8 cellular contexts compared by ENCODE assay signal in genomic region chr13:94435604-94436226, GRCh38. TPM values are rescaled to one million over a fixed set of nuclear protein-coding genes. Genes with fewer than 3 reads are reported as not detected.
DNase-seq lines count a peak whose midpoint lies in the region; ATAC-seq, FAIRE-seq and TF ChIP-seq lines count a peak whose summit lies in the region.

No MANE protein-coding gene starts in this region.

- CTCF ChIA-PET in Panc1 (lab: Charles Lee): interaction anchor here (0.8 to 1.3 kb wide), 3 partner anchors 28 to 182 kb away, joined by 3 to 7 read pairs (median 3); no protein-coding TSS in a partner anchor

- peaks cover 0 to 6% of the 10 kb centered on the region in 2 donors for H3K27me3 Mint-ChIP-seq in effector memory CD8-positive, alpha-beta T cell
- H3K27me3 Mint-ChIP-seq in activated T-cell treated with anti-CD3 and anti-CD28 coated beads, Interleukin-2, amount 50 U/mL, for 24 hours: no peaks in the 10 kb centered on the region

- H3K4me1 ChIP-seq in Panc1 (ENCODE audit: control insufficient read depth, insufficient read depth, low read length): no peaks in the 10 kb centered on the region

- peak; percentile 51 for ATAC-seq in GM19328 (IDR thresholded peaks at IDR 0.05; ENCODE audit: unreplicated experiment)
- peak; percentile 78 for ATAC-seq in Panc1
- ATAC-seq in effector memory CD8-positive, alpha-beta T cell (replicated peaks): peak; percentile 68

- no peak overlapping the region for H3K4me3 Mint-ChIP-seq in effector memory CD8-positive, alpha-beta T cell
- H3K4me3 Mint-ChIP-seq in activated T-cell treated with anti-CD3 and anti-CD28 coated beads, Interleukin-2, amount 50 U/mL, for 24 hours: no peak overlapping the region

- peaks cover 2% of the 10 kb centered on the region; the same call in 1 of the 2 replicates for H3K27me3 ChIP-seq in Panc1 (ENCODE audit: control insufficient read depth, insufficient read depth, low read length)

- in situ Hi-C loops in Panc1 (cut with HindIII; ENCODE audit: low pct_unique_long_range_greater_than_20kb, low sequenced_read_pairs): no loop called here

- H3K36me3 ChIP-seq in Panc1 (ENCODE audit: control insufficient read depth, insufficient read depth, low read length): no peaks in the 10 kb centered on the region

- no peak overlapping the region for H3K27ac ChIP-seq in Panc1 (ENCODE audit: low read length)

- H3K36me3 Mint-ChIP-seq in effector memory CD8-positive, alpha-beta T cell (ENCODE audit: insufficient read depth): no peaks in the 10 kb centered on the region
- no peaks in the 10 kb centered on the region for H3K36me3 Mint-ChIP-seq in activated T-cell treated with anti-CD3 and anti-CD28 coated beads, Interleukin-2, amount 50 U/mL, for 24 hours (ENCODE audit: low read depth)

- no peak overlapping the region for H3K27ac Mint-ChIP-seq in effector memory CD8-positive, alpha-beta T cell
- H3K27ac Mint-ChIP-seq in activated T-cell treated with anti-CD3 and anti-CD28 coated beads, Interleukin-2, amount 50 U/mL, for 24 hours: no peak overlapping the region

- no TSS peak for BruUV-seq in Panc1 (replicated peaks; lab: Mats Ljungman, UMichigan)

- POLR2A ChIA-PET in Panc1 (lab: Charles Lee): no interaction called here

- H3K9me3 Mint-ChIP-seq in effector memory CD8-positive, alpha-beta T cell: no peaks in the 10 kb centered on the region
- no peaks in the 10 kb centered on the region for H3K9me3 Mint-ChIP-seq in activated T-cell treated with anti-CD3 and anti-CD28 coated beads, Interleukin-2, amount 50 U/mL, for 24 hours

- no peaks in the 10 kb centered on the region for H3K9me3 ChIP-seq in Panc1 (ENCODE audit: control insufficient read depth, insufficient read depth, low read depth, low read length)

- intact Hi-C loops in Panc1 (cut with micrococcal nuclease; ENCODE audit: unreplicated experiment): loop anchor here (5.0 to 10.0 kb wide), 2 partner anchors 109 to 182 kb away; no protein-coding TSS in a partner anchor

- DNase-seq in D721Med (ENCODE audit: insufficient read length, low spot score) (no peak), Kasumi-1 (lab: John Stamatoyannopoulos, UW) (peak; percentile 65 to 81), Panc1 (ENCODE audit: low read depth, low spot score) (no peak), midbrain (lab: John Stamatoyannopoulos, UW) (peak; percentile 82)
- DNase-seq in effector memory CD8-positive, alpha-beta T cell: peak in 1 of 3 experiments; percentile 0
- no peak for DNase-seq in activated T-cell treated with anti-CD3 and anti-CD28 coated beads, Interleukin-2, amount 50 U/mL, for 24 hours
- DNase-seq in stimulated activated CD4-positive, alpha-beta T cell treated with anti-CD3 and anti-CD28 coated beads, Interleukin-2, amount 100 ng/mL, for 24 hours: no peak

- H3K4me1 Mint-ChIP-seq in effector memory CD8-positive, alpha-beta T cell (ENCODE audit: low read depth in 2 of 2): no peaks in the 10 kb centered on the region
- H3K4me1 Mint-ChIP-seq in activated T-cell treated with anti-CD3 and anti-CD28 coated beads, Interleukin-2, amount 50 U/mL, for 24 hours (ENCODE audit: low read depth): peaks cover 40% of the 10 kb centered on the region

- no peak overlapping the region for H3K4me3 ChIP-seq in Panc1 (ENCODE audit: low read depth in 2 of 2, low read length in 2 of 2)

- peak; percentile 60 for TF ChIP-seq CTCF in D721Med (IDR thresholded peaks at IDR 0.05; ENCODE audit: insufficient read depth, missing control alignments)
- TF ChIP-seq CTCF in Panc1 (IDR thresholded peaks at IDR 0.05): peak; percentile 60; the same call in 1 of the 2 replicates

- peak; percentile 87 for FAIRE-seq in D721Med (lab: Jason Lieb, UNC)

RNA-seq across cellular contexts. Expression of gene DCT, which starts 43.8 kb away (rescaled TPM):
- total RNA-seq in Panc1 (2021; ENCODE audit: unreplicated experiment): not detected
- polyA plus RNA-seq in Panc1 (2012; ENCODE audit: insufficient read length): not detected

Comparison
In these comparisons a context has a peak if more than half of its experiments do, and no peak if none do; other contexts are left out.
1. DNase-seq: peak in Kasumi-1 (2 of 2) and midbrain (single experiment); none in D721Med (single experiment), Panc1 (single experiment), activated T-cell treated with anti-CD3 and anti-CD28 coated beads, Interleukin-2, amount 50 U/mL, for 24 hours (single experiment) and stimulated activated CD4-positive, alpha-beta T cell treated with anti-CD3 and anti-CD28 coated beads, Interleukin-2, amount 100 ng/mL, for 24 hours (0 of 2).
2. Peak in every context shown above with its lines, with median percentiles within 50 percentile points of each other: ATAC-seq.